In the genomic region with DNA sequence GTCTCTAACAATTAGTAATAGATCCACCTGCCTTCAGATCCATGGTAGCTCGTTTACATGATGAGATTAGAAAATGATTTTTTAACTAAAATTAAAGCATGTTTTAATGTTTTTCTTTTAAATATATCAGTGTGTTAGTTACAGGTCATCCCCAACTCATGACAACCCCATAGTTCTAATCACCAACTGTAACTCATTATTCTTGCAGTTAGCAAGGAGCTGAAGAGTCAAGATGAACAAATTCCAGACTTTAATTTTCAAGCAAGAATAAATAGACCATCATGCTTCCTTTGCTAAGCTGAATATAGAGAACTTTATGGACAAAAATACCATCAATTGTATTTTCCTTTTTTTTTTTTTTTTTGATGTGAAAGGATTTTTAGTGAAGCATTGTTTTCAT, we compare ENCODE assay signal across 14 cellular contexts.
DNase-seq lines count a peak whose midpoint lies in the region; ATAC-seq and TF ChIP-seq lines count a peak whose summit lies in the region.
"Had no signal": no experiment of that assay in that cellular context is flagged by ENCODE, and none has a peak within 500 bp of the region (broad histone marks: within the 10 kb centered on the region; RNA-seq: fewer than 3 reads in every experiment).

No MANE protein-coding gene starts in this region.

- H4K91ac ChIP-seq in IMR-90 (ENCODE audit: insufficient read depth, low read depth, low read length) (no peak overlapping the region), neuronal stem cell (ENCODE audit: low read depth, low read length, poor library complexity) (no peak overlapping the region)

- intact Hi-C loops in IMR-90 (cut with micrococcal nuclease): no loop called here

- H3K14ac ChIP-seq in IMR-90 (replicated peaks; ENCODE audit: low read depth, low read length): no peak overlapping the region
- H3K14ac ChIP-seq in neuronal stem cell (ENCODE audit: low read length): no peak overlapping the region

- no peak overlapping the region for H2AK9ac ChIP-seq in IMR-90 (replicated peaks; ENCODE audit: low read depth, low read length, poor library complexity)

- no peaks in the 10 kb centered on the region for H3K9me1 ChIP-seq in IMR-90 (ENCODE audit: insufficient read depth, low read length)

- H3K9me3 ChIP-seq in IMR-90 (ENCODE audit: control insufficient read depth, insufficient read depth, low read length): no peaks in the 10 kb centered on the region
- no peaks in the 10 kb centered on the region for H3K9me3 ChIP-seq in neuronal stem cell (replicated peaks in 1 of 2; ENCODE audit: control insufficient read depth in 2 of 2, insufficient read depth in 1 of 2, low read depth in 1 of 2, low read length in 2 of 2)
- H3K9me3 ChIP-seq: A549 had no signal

- H2AK5ac ChIP-seq in IMR-90 (ENCODE audit: low read depth, low read length): no peak overlapping the region
- no peak overlapping the region for H2AK5ac ChIP-seq in neuronal stem cell (ENCODE audit: low read depth, low read length)

- H2BK5ac ChIP-seq in IMR-90 (ENCODE audit: low read depth, low read length, poor library complexity, severe bottlenecking) (no peak overlapping the region), neuronal stem cell (ENCODE audit: low read length) (no peak overlapping the region)

- H3K4me2 ChIP-seq in IMR-90 (ENCODE audit: low read depth, low read length) (no peak overlapping the region), neuronal stem cell (ENCODE audit: insufficient read depth, low read length, poor library complexity, severe bottlenecking) (no peak overlapping the region)
- H3K4me2 ChIP-seq: A549 had no signal

- H3K36me3 ChIP-seq in IMR-90 (ENCODE audit: control insufficient read depth, insufficient read depth, low read length): no peaks in the 10 kb centered on the region
- no peaks in the 10 kb centered on the region for H3K36me3 ChIP-seq in neuronal stem cell (replicated peaks in 1 of 2; ENCODE audit: control insufficient read depth in 2 of 2, insufficient read depth in 2 of 2, low read length in 2 of 2)

- H2AFZ ChIP-seq in IMR-90 (replicated peaks; ENCODE audit: low read length, poor library complexity) (no peak overlapping the region), neuronal stem cell (ENCODE audit: low read length) (peak overlapping the region; percentile 54)

- no TSS peak for BruUV-seq in IMR-90 (replicated peaks; lab: Mats Ljungman, UMichigan)

- CTCF ChIA-PET in IMR-90 (lab: Yijun Ruan, JAX): no interaction called here

- H3K4me3 ChIP-seq in IMR-90 (ENCODE audit: insufficient read depth, low read depth, low read length) (no peak overlapping the region), cardiac fibroblast (replicated peaks in 1 of 2; ENCODE audit: low read depth in 2 of 2, low read length in 2 of 2) (no peak overlapping the region), neuronal stem cell (ENCODE audit: low read length in 2 of 2) (no peak overlapping the region)
- H3K4me3 ChIP-seq: A549 had no signal

- TF ChIP-seq RAD21 in IMR-90 (IDR thresholded peaks at IDR 0.05; ENCODE audit: low read length): no peak

- no peak overlapping the region for H3K56ac ChIP-seq in IMR-90 (ENCODE audit: extremely low read depth, insufficient read depth, low read length)

- H3K23ac ChIP-seq in IMR-90 (ENCODE audit: low read depth, low read length) (no peak overlapping the region), neuronal stem cell (ENCODE audit: low read depth, low read length, poor library complexity) (no peak overlapping the region)

- H2BK12ac ChIP-seq in neuronal stem cell (ENCODE audit: low read length): no peak overlapping the region

- no CpG with 5 or more reads among the region's 1 CpG for WGBS in IMR-90 (ENCODE audit: extremely low coverage in 2 of 2, insufficient read length in 1 of 2), 2 experiments
- no CpG with 5 or more reads among the region's 1 CpG for WGBS in neuronal stem cell (ENCODE audit: extremely low coverage in 2 of 2, insufficient read length in 2 of 2, insufficient replicate concordance in 1 of 2), 2 donors

- DNase-seq in EL (peak; percentile 22), IMR-90 (peak; percentile 41), cardiac fibroblast (ENCODE audit: low read depth in 2 of 2) (peak; percentile 16 to 30), neuronal stem cell (ENCODE audit: low spot score) (no peak), cerebellar cortex (ENCODE audit: low spot score) (no peak), NOMO-1 (lab: John Stamatoyannopoulos, UW; ENCODE audit: unreplicated experiment in 2 of 2) (no peak)
- DNase-seq: CD8-positive, alpha-beta T cell; COR-L47; DMS153; DMS79 treated with DMSO at 0.1 percent for 48 hours; KG1 had no signal

- POLR2A ChIA-PET in IMR-90 (lab: Charles Lee; ENCODE audit: unreplicated experiment): interaction anchor here (0.6 kb wide), 1 partner anchor 80 kb away, joined by 11 read pairs; no protein-coding TSS in a partner anchor

- no peak overlapping the region for H4K8ac ChIP-seq in IMR-90 (ENCODE audit: low read depth in 2 of 2, low read length in 2 of 2)
- no peak overlapping the region for H4K8ac ChIP-seq in neuronal stem cell (ENCODE audit: low read depth, low read length)

- no peak overlapping the region for H3K9ac ChIP-seq in IMR-90 (ENCODE audit: low read depth, low read length)
- no peak overlapping the region for H3K9ac ChIP-seq in neuronal stem cell (ENCODE audit: low read depth, low read length, poor library complexity)

- H2BK15ac ChIP-seq in IMR-90 (ENCODE audit: low read depth, low read length) (no peak overlapping the region), neuronal stem cell (ENCODE audit: low read length) (no peak overlapping the region)

- TF ChIP-seq POLR2A in IMR-90 (IDR thresholded peaks at IDR 0.05; ENCODE audit: low read depth, low read length): no peak

- H4K20me1 ChIP-seq in IMR-90 (ENCODE audit: insufficient read depth, low read length): no peaks in the 10 kb centered on the region

- in situ Hi-C loops in IMR-90 (cut with MboI; ENCODE audit: low sequenced_read_pairs): no loop called here

- dilution Hi-C loops in IMR-90 (cut with HindIII; ENCODE audit: low sequenced_read_pairs, unreplicated experiment): no loop called here

- H2BK120ac ChIP-seq in IMR-90 (ENCODE audit: low read depth, low read length) (no peak overlapping the region), neuronal stem cell (ENCODE audit: low read depth, low read length) (no peak overlapping the region)

- H3K4ac ChIP-seq in IMR-90 (ENCODE audit: low read depth, low read length) (no peak overlapping the region), neuronal stem cell (ENCODE audit: low read length) (no peak overlapping the region)

- no peak overlapping the region for H3K18ac ChIP-seq in IMR-90 (ENCODE audit: low read depth, low read length)
- H3K18ac ChIP-seq in neuronal stem cell (ENCODE audit: low read length): no peak overlapping the region

- H3K27ac ChIP-seq in IMR-90 (ENCODE audit: insufficient read depth, low read length): no peak overlapping the region
- H3K27ac ChIP-seq in neuronal stem cell (replicated peaks; ENCODE audit: low read length): no peak overlapping the region
- H3K27ac ChIP-seq: A549 had no signal

- no peak overlapping the region for H4K5ac ChIP-seq in IMR-90 (ENCODE audit: low read depth, low read length)

- ATAC-seq in IMR-90 (ENCODE audit: low read depth) (no peak), GM18498 (IDR thresholded peaks at IDR 0.05; ENCODE audit: unreplicated experiment) (no peak), GM21390 (IDR thresholded peaks at IDR 0.05; ENCODE audit: unreplicated experiment) (no peak)
- ATAC-seq: A549; CD8-positive, alpha-beta T cell had no signal

- H3K79me1 ChIP-seq in IMR-90 (ENCODE audit: low read depth in 1 of 2, low read length in 2 of 2): no peaks in the 10 kb centered on the region
- H3K79me1 ChIP-seq in neuronal stem cell (ENCODE audit: low read depth, low read length): no peaks in the 10 kb centered on the region

- no peaks in the 10 kb centered on the region for H3K4me1 ChIP-seq in IMR-90 (ENCODE audit: control insufficient read depth, insufficient read depth, low read length)
- peaks cover 0 to 2% of the 10 kb centered on the region in 2 donors for H3K4me1 ChIP-seq in neuronal stem cell (ENCODE audit: control insufficient read depth in 2 of 2, insufficient read depth in 1 of 2, low read depth in 1 of 2, low read length in 2 of 2)

- TF ChIP-seq CTCF in IMR-90 (conservative IDR thresholded peaks at IDR 0.05; ENCODE audit: low read depth, low read length): no peak
- TF ChIP-seq CTCF in cardiac fibroblast (IDR thresholded peaks at IDR 0.05; ENCODE audit: low read depth, low read length): no peak

- H3K27me3 ChIP-seq in IMR-90 (ENCODE audit: control insufficient read depth, insufficient read depth, low read length) (0 out of 2 replicates have a peak, but pooled peaks cover 2% of the 10 kb centered on the region), neuronal stem cell (ENCODE audit: control insufficient read depth in 3 of 3, insufficient read depth in 3 of 3, low read depth in 1 of 3, low read length in 3 of 3) (no peaks in the 10 kb centered on the region)

- no peak overlapping the region for H2BK20ac ChIP-seq in IMR-90 (ENCODE audit: low read depth, low read length)

TF ChIP-seq in IMR-90, 13 proteins besides CTCF, POLR2A, EP300 and RAD21:
- TF ChIP-seq ELK1 (IDR thresholded peaks at IDR 0.05; ENCODE audit: borderline replicate concordance, low read depth, low read length) (no peak), USF2 (IDR thresholded peaks at IDR 0.05; ENCODE audit: low read depth, low read length) (no peak), BHLHE40 (IDR thresholded peaks at IDR 0.05; ENCODE audit: low read depth, low read length) (no peak), MAZ (IDR thresholded peaks at IDR 0.05; ENCODE audit: borderline replicate concordance, low read depth, low read length) (no peak), MAFK (IDR thresholded peaks at IDR 0.05; ENCODE audit: low read depth, low read length) (no peak), FOS (IDR thresholded peaks at IDR 0.05; ENCODE audit: low read depth, low read length) (no peak), SMC3 (IDR thresholded peaks at IDR 0.05; ENCODE audit: low read depth, low read length) (no peak), RCOR1 (IDR thresholded peaks at IDR 0.05; ENCODE audit: insufficient replicate concordance, low read length) (no peak)

Comparison
In these comparisons a context has a peak if more than half of its experiments do, and no peak if none do; other contexts are left out.
1. DNase-seq: peak in EL (single experiment), IMR-90 (single experiment) and cardiac fibroblast (2 of 2); none in neuronal stem cell (single experiment), cerebellar cortex (single experiment) and NOMO-1 (0 of 2).